ENCODE assay signal across 30 cellular contexts in the genomic region with DNA sequence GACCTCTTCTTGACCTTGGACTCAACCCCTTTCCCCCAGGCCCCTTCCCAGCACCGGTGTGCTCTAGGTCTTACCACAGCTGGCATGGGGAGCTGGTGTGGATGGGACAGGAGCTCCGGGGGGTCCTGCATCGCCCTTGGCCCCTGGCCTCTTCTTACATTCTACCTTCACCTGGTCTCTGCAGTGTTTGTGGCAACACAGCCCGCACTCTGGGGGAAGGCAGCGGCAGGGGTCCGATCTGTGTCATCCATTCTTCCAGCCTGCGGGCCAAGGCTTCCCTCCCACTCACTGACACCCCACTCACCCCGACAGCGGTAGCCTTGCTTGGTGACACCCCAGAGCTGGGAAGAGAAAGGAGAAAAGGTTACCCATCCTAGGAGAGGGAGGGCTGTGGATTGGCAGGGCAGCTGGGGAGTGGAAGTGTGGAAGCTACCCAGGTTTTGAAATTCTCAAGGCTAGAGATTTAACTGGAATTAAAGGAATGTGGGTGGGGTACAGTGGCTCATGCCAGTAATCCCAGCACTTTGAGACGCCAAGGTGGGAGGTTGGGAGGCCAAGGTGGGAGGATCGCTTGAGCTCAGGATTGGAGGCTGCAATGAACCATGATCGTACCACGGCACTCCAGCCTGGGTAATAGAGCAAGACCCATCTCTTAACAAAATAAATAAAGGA. TPM values are rescaled to one million over a fixed set of nuclear protein-coding genes. Genes with fewer than 3 reads are reported as not detected.
DNase-seq lines count a peak whose midpoint lies in the region; ATAC-seq, FAIRE-seq and TF ChIP-seq lines count a peak whose summit lies in the region.
"Had no signal": no experiment of that assay in that cellular context is flagged by ENCODE, and none has a peak within 500 bp of the region (broad histone marks: within the 10 kb centered on the region; RNA-seq: fewer than 3 reads in every experiment).

No MANE protein-coding gene starts in this region.

- H3K4me2 ChIP-seq in A549: no peak overlapping the region
- no peak overlapping the region for H3K4me2 ChIP-seq in K562 (ENCODE audit: insufficient read depth, low read length)
- no peak overlapping the region for H3K4me2 ChIP-seq in neuronal stem cell (ENCODE audit: insufficient read depth, low read length, poor library complexity, severe bottlenecking)

- WGBS in A549 (ENCODE audit: missing lambda C conversion rate): 80% methylated on average over 13 of the region's 13 CpGs
- WGBS in K562 (ENCODE audit: insufficient coverage, low coverage, missing lambda C conversion rate): 66% methylated on average over 9 of the region's 13 CpGs
- WGBS in neuronal stem cell (ENCODE audit: extremely low coverage in 2 of 2, insufficient read length in 2 of 2, insufficient replicate concordance in 1 of 2), 2 donors: no CpG with 5 or more reads among the region's 13 CpGs

- no peak overlapping the region for H4K8ac ChIP-seq in neuronal stem cell (ENCODE audit: low read depth, low read length)

- H3K36me3 ChIP-seq in K562 (ENCODE audit: control insufficient read depth, insufficient read depth, low read length): peaks cover 16% of the 10 kb centered on the region; the same call in 2 of the 3 replicates
- peaks cover 0 to 6% of the 10 kb centered on the region in 2 donors for H3K36me3 ChIP-seq in neuronal stem cell (replicated peaks in 1 of 2; ENCODE audit: control insufficient read depth in 2 of 2, insufficient read depth in 2 of 2, low read length in 2 of 2)

- H3K9me3 ChIP-seq in A549: no peaks in the 10 kb centered on the region
- no peaks in the 10 kb centered on the region for H3K9me3 ChIP-seq in K562 (replicated peaks; ENCODE audit: control insufficient read depth, insufficient read depth, low read depth, low read length)
- H3K9me3 ChIP-seq in neuronal stem cell (replicated peaks in 1 of 2; ENCODE audit: control insufficient read depth in 2 of 2, insufficient read depth in 1 of 2, low read depth in 1 of 2, low read length in 2 of 2): no peaks in the 10 kb centered on the region

- H3K4me1 ChIP-seq in A549 (peaks cover 9% of the 10 kb centered on the region), K562 (replicated peaks in 1 of 2; ENCODE audit: control insufficient read depth in 2 of 2, insufficient read depth in 2 of 2, low read length in 2 of 2) (peaks cover 29 to 48% of the 10 kb centered on the region in 2 experiments; a peak in 4 of 5 replicates), neuronal stem cell (ENCODE audit: control insufficient read depth in 2 of 2, insufficient read depth in 1 of 2, low read depth in 1 of 2, low read length in 2 of 2) (no peaks in the 10 kb centered on the region)

- H2BK12ac ChIP-seq in neuronal stem cell (ENCODE audit: low read length): no peak overlapping the region

- no peaks in the 10 kb centered on the region for H3K79me2 ChIP-seq in K562 (ENCODE audit: control insufficient read depth, insufficient read depth, low read length)

- no peaks in the 10 kb centered on the region for H4K20me1 ChIP-seq in K562 (replicated peaks; ENCODE audit: control insufficient read depth, insufficient read depth, low read length)

- in situ Hi-C loops in K562 (cut with MboI): no loop called here

- no peak overlapping the region for H3K4ac ChIP-seq in neuronal stem cell (ENCODE audit: low read length)

- DNase-seq in A549 (ENCODE audit: low read depth in 1 of 2, low spot score in 1 of 2) (peak in 1 of 2 experiments; percentile 52), HTR-8/SVneo (ENCODE audit: insufficient read length, low spot score) (no peak), K562 (ENCODE audit: extremely low read depth in 1 of 4, low spot score in 3 of 4) (no peak), neuronal stem cell (ENCODE audit: low spot score) (no peak), NCI-H146 (lab: John Stamatoyannopoulos, UW) (no peak), T-helper 2 cell (no peak), AG20443 (ENCODE audit: low spot score) (no peak)
- DNase-seq: 8988T; CD8-positive, alpha-beta memory T cell; DMS153; DND-41; GM23248; H9; MV-4-11; NCI-H1105; NCI-H1436 treated with DMSO at 0.1 percent for 48 hours; NCI-H2029; NCI-H2227 treated with DMSO at 0.1 percent for 48 hours; NCI-H510A; NCI-H69; RPMI8226; SIG-M5; SW 1271 had no signal

- CTCF ChIA-PET in A549 (lab: Yijun Ruan, JAX): interaction anchor here (0.5 to 9.9 kb wide), 9 partner anchors 8 to 520 kb away, joined by 3 to 172 read pairs (median 3); a partner anchor contains a TSS
- CTCF ChIA-PET in K562 (lab: Yijun Ruan, JAX; ENCODE audit: low intra/inter-chr PET ratio): no interaction called here

- peaks cover 5% of the 10 kb centered on the region for H3K9me1 ChIP-seq in K562 (ENCODE audit: control insufficient read depth, insufficient read depth, low read length)

- H2AFZ ChIP-seq in K562 (ENCODE audit: low read depth, low read length): no peak overlapping the region
- H2AFZ ChIP-seq in neuronal stem cell (ENCODE audit: low read length): no peak overlapping the region
- H2AFZ ChIP-seq: GM23248 had no signal

- H2AK5ac ChIP-seq in neuronal stem cell (ENCODE audit: low read depth, low read length): peak overlapping the region; percentile 9

- no TSS peak for BruUV-seq in K562 (replicated peaks; lab: Mats Ljungman, UMichigan)

- no peak overlapping the region for H3K14ac ChIP-seq in neuronal stem cell (ENCODE audit: low read length)

- H3K4me3 ChIP-seq in A549: no peak overlapping the region
- no peak overlapping the region for H3K4me3 ChIP-seq in K562
- H3K4me3 ChIP-seq in neuronal stem cell (ENCODE audit: low read length in 2 of 2): no peak overlapping the region
- H3K4me3 ChIP-seq: GM23248, SK-N-MC had no signal

- H3K9ac ChIP-seq in K562 (ENCODE audit: insufficient read depth in 1 of 2, low read depth in 2 of 2, low read length in 2 of 2) (peak overlapping the region in 1 of 2 experiments; percentile 81; a peak in 2 of 4 replicates), neuronal stem cell (ENCODE audit: low read depth, low read length, poor library complexity) (no peak overlapping the region)
- H3K9ac ChIP-seq: GM23248 had no signal

- TF ChIP-seq CTCF in A549 (IDR thresholded peaks at IDR 0.05) (no peak), K562 (IDR thresholded peaks at IDR 0.05 in 2 of 3, conservative IDR thresholded peaks at IDR 0.05 in 1 of 3; ENCODE audit: insufficient read depth in 2 of 3, low read depth in 1 of 3, low read length in 3 of 3) (no peak)

- no peak overlapping the region for H2BK5ac ChIP-seq in neuronal stem cell (ENCODE audit: low read length)

- H3K23ac ChIP-seq in neuronal stem cell (ENCODE audit: low read depth, low read length, poor library complexity): peak overlapping the region; percentile 29

- H3K27ac ChIP-seq in A549 (peak overlapping the region in 1 of 2 experiments; percentile 52; a peak in 3 of 6 replicates), K562 (ENCODE audit: extremely low read depth, low read depth, low read length) (no peak overlapping the region; the same call in 2 of the 3 replicates), neuronal stem cell (replicated peaks; ENCODE audit: low read length) (no peak overlapping the region)
- H3K27ac ChIP-seq: C4-2B, GM23248, HL-60, SK-N-MC had no signal

- H4K91ac ChIP-seq in neuronal stem cell (ENCODE audit: low read depth, low read length, poor library complexity): no peak overlapping the region

- H3K79me1 ChIP-seq in neuronal stem cell (ENCODE audit: low read depth, low read length): no peaks in the 10 kb centered on the region

- ATAC-seq in A549 (peak; percentile 21 to 46; a peak in 4 of 6 replicates), K562 (no peak), HG03159 (IDR thresholded peaks at IDR 0.05; ENCODE audit: unreplicated experiment) (no peak)

- no peak for TF ChIP-seq POLR2A in A549 (IDR thresholded peaks at IDR 0.05; ENCODE audit: low read length)
- TF ChIP-seq POLR2A in K562 (conservative IDR thresholded peaks at IDR 0.05): no peak

- FAIRE-seq in A549 (lab: Jason Lieb, UNC): no peak
- FAIRE-seq in HTR-8/SVneo (lab: Jason Lieb, UNC): peak; percentile 26
- FAIRE-seq in K562 (lab: Jason Lieb, UNC): no peak

- H2BK120ac ChIP-seq in neuronal stem cell (ENCODE audit: low read depth, low read length): no peak overlapping the region

- H3K18ac ChIP-seq in neuronal stem cell (ENCODE audit: low read length): no peak overlapping the region

- TF ChIP-seq RAD21 in A549 (conservative IDR thresholded peaks at IDR 0.05 in 1 of 2, IDR thresholded peaks at IDR 0.05 in 1 of 2) (no peak), K562 (CRISPR knock-in tag; conservative IDR thresholded peaks at IDR 0.05 in 1 of 2, IDR thresholded peaks at IDR 0.05 in 1 of 2) (no peak)

- TF ChIP-seq EP300 in A549 (IDR thresholded peaks at IDR 0.05): no peak
- TF ChIP-seq EP300 in K562 (IDR thresholded peaks at IDR 0.05; ENCODE audit: low read length): no peak

- intact Hi-C loops in K562 (cut with micrococcal nuclease): loop anchor here (5.0 kb wide), 1 partner anchor 96 kb away; no protein-coding TSS in a partner anchor

- peak overlapping the region; percentile 7 for H2BK15ac ChIP-seq in neuronal stem cell (ENCODE audit: low read length)

- POLR2A ChIA-PET in A549 (lab: Yijun Ruan, JAX) (interaction anchor here (0.6 to 1.2 kb wide), 2 partner anchors 208 to 930 kb away, joined by 3 to 4 read pairs; a partner anchor contains a TSS), K562 (lab: Yijun Ruan, JAX) (interaction anchor here (0.6 to 1.7 kb wide), 3 partner anchors 13 to 276 kb away, joined by 3 to 4 read pairs (median 3); a partner anchor contains a TSS)

- H3K27me3 ChIP-seq in K562 (ENCODE audit: control insufficient read depth in 2 of 2, insufficient read depth in 2 of 2, low read length in 2 of 2) (no peaks in the 10 kb centered on the region), neuronal stem cell (ENCODE audit: control insufficient read depth in 3 of 3, insufficient read depth in 3 of 3, low read depth in 1 of 3, low read length in 3 of 3) (no peaks in the 10 kb centered on the region)

RNA-seq across cellular contexts. Expression of a gene that starts 8.3 kb away (rescaled TPM):
- polyA plus RNA-seq in A549 (2011; rRNA removed) (12.8 and 13.8 TPM in 2 replicates), A549 (2017; fragmentation: RNase III; extraction: RNeasy Plus Mini Kit Qiagen cat#74134 plus additional on column Dnase treatment) (19.5 to 20.4 TPM (median 20.1 TPM) in 3 replicates), K562 (2011; rRNA removed) (16.0 and 22.7 TPM in 2 replicates), K562 (2014; fragmentation: Illumina TruSeq; extraction: Trizol) (9.6 and 13.1 TPM in 2 replicates), K562 (2014; fragmentation: Nextera tagmentation; extraction: Ambion mirVana) (1 to 10 TPM; 1.7 to 4.3 TPM), K562 (2014; rRNA removed) (40.8 and 43.8 TPM in 2 replicates)
- polyA plus RNA-seq in A549 (2012; cell fraction: cytosol; rRNA removed): 36.5 and 42.2 TPM in 2 replicates
- 70.9 and 89.2 TPM in 2 replicates for polyA plus RNA-seq in A549 (2012; cell fraction: nucleus; rRNA removed)
- 7.9 and 13.8 TPM in 2 replicates for polyA minus RNA-seq in A549 (2011; rRNA and poly(A)+ RNA removed)
- total RNA-seq in K562 (2011; cell fraction: chromatin; rRNA removed; ENCODE audit: low replicate concordance): 20.3 and 72.0 TPM in 2 replicates
- 76.2 and 91.1 TPM in 2 replicates for total RNA-seq in K562 (2011; cell fraction: nucleolus; rRNA removed)
- 41.2 and 45.5 TPM in 2 replicates for total RNA-seq in K562 (2011; cell fraction: nucleoplasm; rRNA removed)
- total RNA-seq in K562 (2014; rRNA removed) (28.3 and 31.2 TPM in 2 replicates), K562 (2014; rRNA removed; fragmentation: Illumina TruSeq; extraction: Trizol) (6.8 and 7.2 TPM in 2 replicates), K562 (2015; rRNA removed; fragmentation: Illumina TruSeq; extraction: Trizol) (12.6 and 13.7 TPM in 2 replicates), K562 (2021) (26.0 and 26.7 TPM in 2 replicates)
- polyA plus RNA-seq in K562 (2011; cell fraction: cytosol; rRNA removed): 25.2 and 53.5 TPM in 2 replicates
- polyA plus RNA-seq in K562 (2011; cell fraction: nucleus; rRNA removed): 72.4 and 115 TPM in 2 replicates
- 18.2 and 37.7 TPM in 2 replicates for polyA plus RNA-seq in K562 (2012)
- polyA minus RNA-seq in K562 (2011; rRNA and poly(A)+ RNA removed): 3.4 and 5.0 TPM in 2 replicates
- 17.2 and 20.5 TPM in 2 replicates for polyA minus RNA-seq in K562 (2011; cell fraction: cytosol; rRNA and poly(A)+ RNA removed)
- 17.5 and 23.6 TPM in 2 replicates for polyA minus RNA-seq in K562 (2011; cell fraction: nucleus; rRNA and poly(A)+ RNA removed)
- 5.4 TPM for polyA plus RNA-seq in neuronal stem cell (2013, experiment 1 of 2)
- 5.3 TPM for polyA plus RNA-seq in neuronal stem cell (2013, experiment 2 of 2)

RNA-seq across cellular contexts. Expression of a gene that starts 14.8 kb away (rescaled TPM):
- polyA plus RNA-seq in A549 (2011; rRNA removed) (0.13 and 0.22 TPM in 2 replicates), A549 (2017; fragmentation: RNase III; extraction: RNeasy Plus Mini Kit Qiagen cat#74134 plus additional on column Dnase treatment) (0.09 to 0.30 TPM (median 0.18 TPM) in 3 replicates), K562 (2011; rRNA removed) (4.5 and 11.4 TPM in 2 replicates), K562 (2014; fragmentation: Illumina TruSeq; extraction: Trizol) (4.4 and 4.8 TPM in 2 replicates), K562 (2014; fragmentation: Nextera tagmentation; extraction: Ambion mirVana) (under 1 TPM; 0.39 to 0.55 TPM), K562 (2014; rRNA removed) (3.4 and 4.6 TPM in 2 replicates)
- 0.13 and 0.18 TPM in 2 replicates for polyA plus RNA-seq in A549 (2012; cell fraction: cytosol; rRNA removed)
- polyA plus RNA-seq in A549 (2012; cell fraction: nucleus; rRNA removed): 0.04 and 0.10 TPM in 2 replicates
- 0.12 TPM in 1 of 2 replicates, not detected in the other for polyA minus RNA-seq in A549 (2011; rRNA and poly(A)+ RNA removed)
- total RNA-seq in K562 (2011; cell fraction: chromatin; rRNA removed; ENCODE audit: low replicate concordance): 5.4 and 14.4 TPM in 2 replicates
- 6.4 and 8.8 TPM in 2 replicates for total RNA-seq in K562 (2011; cell fraction: nucleolus; rRNA removed)
- 5.6 and 10.2 TPM in 2 replicates for total RNA-seq in K562 (2011; cell fraction: nucleoplasm; rRNA removed)
- total RNA-seq in K562 (2014; rRNA removed) (2.8 and 3.8 TPM in 2 replicates), K562 (2014; rRNA removed; fragmentation: Illumina TruSeq; extraction: Trizol) (1.1 TPM in 2 replicates), K562 (2015; rRNA removed; fragmentation: Illumina TruSeq; extraction: Trizol) (3.5 and 3.8 TPM in 2 replicates), K562 (2021) (3.9 TPM in 2 replicates)
- polyA plus RNA-seq in K562 (2011; cell fraction: cytosol; rRNA removed): 11.2 and 13.0 TPM in 2 replicates
- 23.4 and 27.1 TPM in 2 replicates for polyA plus RNA-seq in K562 (2011; cell fraction: nucleus; rRNA removed)
- polyA plus RNA-seq in K562 (2012): 5.5 and 22.2 TPM in 2 replicates
- polyA minus RNA-seq in K562 (2011; rRNA and poly(A)+ RNA removed): 1.8 and 2.5 TPM in 2 replicates
- 4.3 and 6.2 TPM in 2 replicates for polyA minus RNA-seq in K562 (2011; cell fraction: cytosol; rRNA and poly(A)+ RNA removed)
- 3.0 and 5.6 TPM in 2 replicates for polyA minus RNA-seq in K562 (2011; cell fraction: nucleus; rRNA and poly(A)+ RNA removed)
- 0.10 TPM for polyA plus RNA-seq in neuronal stem cell (2013, experiment 1 of 2)
- 0.17 TPM for polyA plus RNA-seq in neuronal stem cell (2013, experiment 2 of 2)
- total RNA-seq: GM23248, LHCN-M2, MCF 10A had no signal
- polyA plus RNA-seq: AG04450; CD8-positive, alpha-beta memory T cell; GM23248 had no signal

RNA-seq across cellular contexts. Expression of a gene that starts 22.3 kb away (rescaled TPM):
- polyA plus RNA-seq in A549 (2011; rRNA removed) (0.87 and 1.4 TPM in 2 replicates), A549 (2017; fragmentation: RNase III; extraction: RNeasy Plus Mini Kit Qiagen cat#74134 plus additional on column Dnase treatment) (3.1 to 4.5 TPM (median 3.7 TPM) in 3 replicates), K562 (2011; rRNA removed) (3.0 and 3.7 TPM in 2 replicates), K562 (2014; fragmentation: Illumina TruSeq; extraction: Trizol) (6.0 and 7.4 TPM in 2 replicates), K562 (2014; fragmentation: Nextera tagmentation; extraction: Ambion mirVana) (under 1 TPM; 0.11 to 0.58 TPM), K562 (2014; rRNA removed) (5.6 and 6.6 TPM in 2 replicates)
- polyA plus RNA-seq in A549 (2012; cell fraction: cytosol; rRNA removed): 1.2 and 1.7 TPM in 2 replicates
- 0.38 and 1.1 TPM in 2 replicates for polyA plus RNA-seq in A549 (2012; cell fraction: nucleus; rRNA removed)
- 1.2 and 1.5 TPM in 2 replicates for polyA minus RNA-seq in A549 (2011; rRNA and poly(A)+ RNA removed)
- total RNA-seq in K562 (2011; cell fraction: chromatin; rRNA removed; ENCODE audit: low replicate concordance): 52.1 and 114 TPM in 2 replicates
- total RNA-seq in K562 (2011; cell fraction: nucleolus; rRNA removed): 41.3 and 44.4 TPM in 2 replicates
- 47.0 and 64.5 TPM in 2 replicates for total RNA-seq in K562 (2011; cell fraction: nucleoplasm; rRNA removed)
- total RNA-seq in K562 (2014; rRNA removed) (4.6 and 5.1 TPM in 2 replicates), K562 (2014; rRNA removed; fragmentation: Illumina TruSeq; extraction: Trizol) (2.3 and 2.9 TPM in 2 replicates), K562 (2015; rRNA removed; fragmentation: Illumina TruSeq; extraction: Trizol) (2.7 and 3.1 TPM in 2 replicates), K562 (2021) (5.3 and 7.4 TPM in 2 replicates)
- polyA plus RNA-seq in K562 (2011; cell fraction: cytosol; rRNA removed): 3.6 and 4.2 TPM in 2 replicates
- polyA plus RNA-seq in K562 (2011; cell fraction: nucleus; rRNA removed): 23.2 and 44.6 TPM in 2 replicates
- polyA plus RNA-seq in K562 (2012): 6.7 and 7.4 TPM in 2 replicates
- polyA minus RNA-seq in K562 (2011; rRNA and poly(A)+ RNA removed): 2.7 and 10.5 TPM in 2 replicates
- polyA minus RNA-seq in K562 (2011; cell fraction: cytosol; rRNA and poly(A)+ RNA removed): 3.2 and 9.9 TPM in 2 replicates
- 9.3 and 13.7 TPM in 2 replicates for polyA minus RNA-seq in K562 (2011; cell fraction: nucleus; rRNA and poly(A)+ RNA removed)
- polyA plus RNA-seq in neuronal stem cell (2013, experiment 1 of 2): 0.56 TPM
- 1.1 TPM for polyA plus RNA-seq in neuronal stem cell (2013, experiment 2 of 2)
- polyA plus RNA-seq: AG04450, GM23248 had no signal

RNA-seq across cellular contexts. Expression of a gene that starts 22.7 kb away (rescaled TPM):
- 3.0 and 3.5 TPM in 2 replicates for polyA plus RNA-seq in A549 (2011; rRNA removed)
- polyA plus RNA-seq in A549 (2012; cell fraction: cytosol; rRNA removed): 2.3 and 2.6 TPM in 2 replicates
- 11.1 and 12.9 TPM in 2 replicates for polyA plus RNA-seq in A549 (2012; cell fraction: nucleus; rRNA removed)
- 2.6 to 3.6 TPM (median 2.8 TPM) in 3 replicates for polyA plus RNA-seq in A549 (2017; fragmentation: RNase III; extraction: RNeasy Plus Mini Kit Qiagen cat#74134 plus additional on column Dnase treatment)
- 4.0 and 8.1 TPM in 2 replicates for polyA minus RNA-seq in A549 (2011; rRNA and poly(A)+ RNA removed)
- 7.2 and 10.1 TPM in 2 replicates for total RNA-seq in K562 (2011; cell fraction: chromatin; rRNA removed; ENCODE audit: low replicate concordance)
- 3.6 and 6.3 TPM in 2 replicates for total RNA-seq in K562 (2011; cell fraction: nucleolus; rRNA removed)
- 4.3 and 11.0 TPM in 2 replicates for total RNA-seq in K562 (2011; cell fraction: nucleoplasm; rRNA removed)
- 0.05 and 0.41 TPM in 2 replicates for total RNA-seq in K562 (2014; rRNA removed)
- 0.32 and 0.36 TPM in 2 replicates for total RNA-seq in K562 (2014; rRNA removed; fragmentation: Illumina TruSeq; extraction: Trizol)
- 0.15 and 0.25 TPM in 2 replicates for total RNA-seq in K562 (2015; rRNA removed; fragmentation: Illumina TruSeq; extraction: Trizol)
- total RNA-seq in K562 (2021): 0.81 and 0.95 TPM in 2 replicates
- polyA plus RNA-seq in K562 (2011; rRNA removed): 0.47 and 0.62 TPM in 2 replicates
- 0.57 and 0.58 TPM in 2 replicates for polyA plus RNA-seq in K562 (2011; cell fraction: cytosol; rRNA removed)
- polyA plus RNA-seq in K562 (2011; cell fraction: nucleus; rRNA removed): 3.0 and 4.3 TPM in 2 replicates
- 0.70 and 3.0 TPM in 2 replicates for polyA plus RNA-seq in K562 (2012)
- polyA plus RNA-seq in K562 (2014; fragmentation: Illumina TruSeq; extraction: Trizol): 0.30 and 0.89 TPM in 2 replicates
- under 1 TPM; 0.21 to 0.25 TPM for polyA plus RNA-seq in K562 (2014; fragmentation: Nextera tagmentation; extraction: Ambion mirVana)
- 0.63 and 1.3 TPM in 2 replicates for polyA plus RNA-seq in K562 (2014; rRNA removed)
- 0.03 and 0.39 TPM in 2 replicates for polyA minus RNA-seq in K562 (2011; rRNA and poly(A)+ RNA removed)
- polyA minus RNA-seq in K562 (2011; cell fraction: cytosol; rRNA and poly(A)+ RNA removed): not detected in 2 replicates
- 0.89 and 1.3 TPM in 2 replicates for polyA minus RNA-seq in K562 (2011; cell fraction: nucleus; rRNA and poly(A)+ RNA removed)
- polyA plus RNA-seq in neuronal stem cell (2013, experiment 1 of 2): 10.3 TPM
- 10.5 TPM for polyA plus RNA-seq in neuronal stem cell (2013, experiment 2 of 2)
- polyA plus RNA-seq: CD8-positive, alpha-beta memory T cell had no signal

RNA-seq across cellular contexts. Expression of a gene that starts 23.3 kb away (rescaled TPM):
- polyA plus RNA-seq in A549 (2011; rRNA removed): not detected in 2 replicates
- 0.08 and 0.22 TPM in 2 replicates for polyA plus RNA-seq in A549 (2012; cell fraction: cytosol; rRNA removed)
- 0.11 and 0.23 TPM in 2 replicates for polyA plus RNA-seq in A549 (2012; cell fraction: nucleus; rRNA removed)
- 0.33 to 0.66 TPM (median 0.46 TPM) in 3 replicates for polyA plus RNA-seq in A549 (2017; fragmentation: RNase III; extraction: RNeasy Plus Mini Kit Qiagen cat#74134 plus additional on column Dnase treatment)
- polyA minus RNA-seq in A549 (2011; rRNA and poly(A)+ RNA removed): not detected in 2 replicates
- 0.12 TPM in 1 of 2 replicates, not detected in the other for total RNA-seq in K562 (2011; cell fraction: chromatin; rRNA removed; ENCODE audit: low replicate concordance)
- 0.50 TPM in 1 of 2 replicates, not detected in the other for total RNA-seq in K562 (2011; cell fraction: nucleolus; rRNA removed)
- 0.15 TPM in 1 of 2 replicates, not detected in the other for total RNA-seq in K562 (2011; cell fraction: nucleoplasm; rRNA removed)
- not detected in 2 replicates for total RNA-seq in K562 (2014; rRNA removed)
- not detected in 2 replicates for total RNA-seq in K562 (2014; rRNA removed; fragmentation: Illumina TruSeq; extraction: Trizol)
- total RNA-seq in K562 (2015; rRNA removed; fragmentation: Illumina TruSeq; extraction: Trizol): not detected in 2 replicates
- 0.25 and 0.33 TPM in 2 replicates for total RNA-seq in K562 (2021)
- polyA plus RNA-seq in K562 (2011; rRNA removed): 0.12 TPM in 1 of 2 replicates, not detected in the other
- polyA plus RNA-seq in K562 (2011; cell fraction: cytosol; rRNA removed): 0.03 and 0.04 TPM in 2 replicates
- 0.46 and 0.63 TPM in 2 replicates for polyA plus RNA-seq in K562 (2011; cell fraction: nucleus; rRNA removed)
- 0.52 and 0.94 TPM in 2 replicates for polyA plus RNA-seq in K562 (2012)
- not detected in 2 replicates for polyA plus RNA-seq in K562 (2014; fragmentation: Illumina TruSeq; extraction: Trizol)
- not detected for polyA plus RNA-seq in K562 (2014; fragmentation: Nextera tagmentation; extraction: Ambion mirVana)
- 0.15 and 0.16 TPM in 2 replicates for polyA plus RNA-seq in K562 (2014; rRNA removed)
- not detected in 2 replicates for polyA minus RNA-seq in K562 (2011; rRNA and poly(A)+ RNA removed)
- polyA minus RNA-seq in K562 (2011; cell fraction: cytosol; rRNA and poly(A)+ RNA removed): not detected in 2 replicates
- polyA minus RNA-seq in K562 (2011; cell fraction: nucleus; rRNA and poly(A)+ RNA removed): 0.54 TPM in 1 of 2 replicates, not detected in the other
- polyA plus RNA-seq in neuronal stem cell (2013, experiment 1 of 2): 1.7 TPM
- polyA plus RNA-seq in neuronal stem cell (2013, experiment 2 of 2): 1.7 TPM
- polyA plus RNA-seq: CD8-positive, alpha-beta memory T cell had no signal

Comparison
In these comparisons a context has a peak if more than half of its experiments do, and no peak if none do; other contexts are left out.
1. ATAC-seq: peak in A549 (2 of 2); none in K562 (single experiment) and HG03159 (single experiment).